Comparison of ENCODE assay signal across 7 cellular contexts in the genomic region with DNA sequence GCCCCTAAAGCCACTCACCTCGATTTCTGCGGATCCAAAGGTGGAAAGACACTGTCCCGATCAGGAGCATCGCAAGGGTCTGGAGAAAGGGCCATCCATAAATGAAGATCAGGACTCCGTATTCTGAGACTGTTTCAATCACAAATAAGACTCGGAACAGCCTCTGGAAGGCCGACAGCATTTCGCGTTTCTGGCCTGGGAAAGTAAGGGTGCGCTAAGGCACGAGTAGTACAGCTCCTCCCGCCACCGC. TPM values are rescaled to one million over a fixed set of nuclear protein-coding genes. Genes with fewer than 3 reads are reported as not detected.
DNase-seq lines count a peak whose midpoint lies in the region; ATAC-seq and TF ChIP-seq lines count a peak whose summit lies in the region.

No MANE protein-coding gene starts in this region.

- no peaks in the 10 kb centered on the region for H3F3A ChIP-seq in MM.1S (ENCODE audit: insufficient read depth, low read length)
- peaks cover 14% of the 10 kb centered on the region for H3F3A ChIP-seq in neural progenitor cell (ENCODE audit: low read depth)

- peak overlapping the region; percentile 97 to 98 for H3K27ac Mint-ChIP-seq in effector memory CD8-positive, alpha-beta T cell
- peak overlapping the region; percentile 69 for H3K27ac Mint-ChIP-seq in neural progenitor cell

- no peaks in the 10 kb centered on the region for H3K9me2 ChIP-seq in MM.1S (replicated peaks; ENCODE audit: insufficient read depth, low read length)

- peak; percentile 45 for ATAC-seq in GM19455 (IDR thresholded peaks at IDR 0.05; ENCODE audit: unreplicated experiment)
- peak; percentile 42 for ATAC-seq in effector memory CD8-positive, alpha-beta T cell (replicated peaks)
- no peak for ATAC-seq in GM19328 (IDR thresholded peaks at IDR 0.05; ENCODE audit: unreplicated experiment)

- no peaks in the 10 kb centered on the region for H3K27me3 ChIP-seq in MM.1S (replicated peaks; ENCODE audit: insufficient read depth, low read length)
- H3K27me3 ChIP-seq in neural progenitor cell, result no peaks in the 10 kb centered on the region

- no peak for TF ChIP-seq CTCF in MM.1S (IDR thresholded peaks at IDR 0.05; ENCODE audit: low read length)
- TF ChIP-seq CTCF in neural progenitor cell (IDR thresholded peaks at IDR 0.05), result no peak
- TF ChIP-seq CTCF in GM20000 (IDR thresholded peaks at IDR 0.05; ENCODE audit: extremely low read depth, missing control alignments), result no peak

- peak overlapping the region; percentile 32; the same call in 1 of the 2 replicates for H3K27ac ChIP-seq in MM.1S (ENCODE audit: low read length)
- no peak overlapping the region for H3K27ac ChIP-seq in neural progenitor cell

- peak overlapping the region; percentile 83 for H3K4me2 ChIP-seq in MM.1S (ENCODE audit: low read depth, low read length)
- peak overlapping the region; percentile 83 for H3K4me2 ChIP-seq in neural progenitor cell

- peak overlapping the region; percentile 97 to 99 for H3K4me3 Mint-ChIP-seq in effector memory CD8-positive, alpha-beta T cell
- peak overlapping the region; percentile 85 for H3K4me3 Mint-ChIP-seq in neural progenitor cell

- H3K9ac ChIP-seq in MM.1S (ENCODE audit: low read length) (peak overlapping the region; percentile 67), neural progenitor cell (peak overlapping the region; percentile 47)

- H2AFZ ChIP-seq in MM.1S (ENCODE audit: low read length) (peak overlapping the region; percentile 76), neural progenitor cell (replicated peaks) (peak overlapping the region; percentile 94)

- H3K4me3 ChIP-seq in MM.1S (ENCODE audit: low read length) (peak overlapping the region; percentile 66), neural progenitor cell (peak overlapping the region; percentile 57)

- no peaks in the 10 kb centered on the region for H4K20me1 ChIP-seq in MM.1S (ENCODE audit: insufficient read depth, low read length)
- H4K20me1 ChIP-seq in neural progenitor cell (ENCODE audit: low read depth), result no peaks in the 10 kb centered on the region

- H3K36me3 Mint-ChIP-seq in effector memory CD8-positive, alpha-beta T cell (ENCODE audit: insufficient read depth), result peaks cover 4% of the 10 kb centered on the region
- H3K36me3 Mint-ChIP-seq in neural progenitor cell, result peaks cover 8% of the 10 kb centered on the region

- peaks cover 22% of the 10 kb centered on the region for H3K79me2 ChIP-seq in MM.1S (ENCODE audit: low read length)
- H3K79me2 ChIP-seq in neural progenitor cell (ENCODE audit: low read depth), result peaks cover 46% of the 10 kb centered on the region

- H3K9me3 Mint-ChIP-seq in effector memory CD8-positive, alpha-beta T cell, result no peaks in the 10 kb centered on the region
- peaks cover 33% of the 10 kb centered on the region for H3K9me3 Mint-ChIP-seq in neural progenitor cell

- H3K27me3 Mint-ChIP-seq in effector memory CD8-positive, alpha-beta T cell, result peaks cover 17 to 27% of the 10 kb centered on the region in 2 donors
- peaks cover 14% of the 10 kb centered on the region for H3K27me3 Mint-ChIP-seq in neural progenitor cell (ENCODE audit: insufficient read depth, low read depth)

- DNase-seq in MM.1S (no peak), neural progenitor cell (ENCODE audit: low spot score) (no peak), germinal center (ENCODE audit: low spot score) (no peak), GM20000 (ENCODE audit: low spot score) (no peak)
- no peak for DNase-seq in effector memory CD8-positive, alpha-beta T cell

- H3K4me1 ChIP-seq in MM.1S (ENCODE audit: low read length) (no peaks in the 10 kb centered on the region), neural progenitor cell (peaks cover 4% of the 10 kb centered on the region)

- no peaks in the 10 kb centered on the region for H3K9me3 ChIP-seq in MM.1S (replicated peaks; ENCODE audit: insufficient read depth, low read length)
- H3K9me3 ChIP-seq in neural progenitor cell (ENCODE audit: low read depth), result no peaks in the 10 kb centered on the region

- H3K36me3 ChIP-seq in MM.1S (replicated peaks; ENCODE audit: insufficient read depth, low read length), result no peaks in the 10 kb centered on the region
- H3K36me3 ChIP-seq in neural progenitor cell, result no peaks in the 10 kb centered on the region

- peaks cover 13 to 30% of the 10 kb centered on the region in 2 donors for H3K4me1 Mint-ChIP-seq in effector memory CD8-positive, alpha-beta T cell (ENCODE audit: low read depth in 2 of 2)
- peaks cover 9% of the 10 kb centered on the region for H3K4me1 Mint-ChIP-seq in neural progenitor cell

RNA-seq across cellular contexts. Expression of a gene that starts 44.6 kb away (rescaled TPM):
- not detected in 2 replicates for total RNA-seq in neural progenitor cell (ENCODE audit: low replicate concordance)

RNA-seq across cellular contexts. Expression of a gene that starts 46.5 kb away (rescaled TPM):
- 7.0 and 13.2 TPM in 2 replicates for total RNA-seq in neural progenitor cell (ENCODE audit: low replicate concordance)

RNA-seq across cellular contexts. Expression of a gene that starts 53.0 kb away (rescaled TPM):
- total RNA-seq in neural progenitor cell (ENCODE audit: low replicate concordance), result not detected in 2 replicates
